Comparison of ENCODE assay signal across 3 cellular contexts in genomic region chr3:23820888-23821287, GRCh38.
A peak's percentile ranks its signal among the peaks of the same experiment; 100 is the strongest.
TF ChIP-seq lines count a peak whose summit lies in the region.

No MANE protein-coding gene starts in this region.

TF ChIP-seq in SK-N-SH, 30 proteins besides CTCF, POLR2A, EP300 and RAD21 (continued from another document):
- TF ChIP-seq NRF1 (IDR thresholded peaks at IDR 0.05; ENCODE audit: low read depth, low read length): no peak
- peak; percentile 33 for TF ChIP-seq GATA2 (CRISPR knock-in tag; IDR thresholded peaks at IDR 0.05)

TF ChIP-seq in SK-N-SH treated with all-trans-retinoic acid at 6 μM for 48 hours, 23 proteins besides CTCF, POLR2A, EP300 and RAD21 (continued from another document):
- TF ChIP-seq ZNF8 (CRISPR knock-in tag; IDR thresholded peaks at IDR 0.05) (no peak), ESRRG (CRISPR knock-in tag; IDR thresholded peaks at IDR 0.05) (no peak), ZFP3 (CRISPR knock-in tag; IDR thresholded peaks at IDR 0.05) (no peak)
TF ChIP-seq in SK-N-SH treated with all-trans-retinoic acid at 6 μM for 48 hours: peak in this region for 0.

TF ChIP-seq in WTC11, 78 proteins besides CTCF, POLR2A, EP300 and RAD21 (continued from another document):
- TF ChIP-seq STAT6 (CRISPR knock-in tag; conservative IDR thresholded peaks at IDR 0.05; ENCODE audit: low read depth): no peak
- TF ChIP-seq SP1 (CRISPR knock-in tag; conservative IDR thresholded peaks at IDR 0.05): no peak
- no peak for TF ChIP-seq JUN (CRISPR knock-in tag; IDR thresholded peaks at IDR 0.05)
- no peak for TF ChIP-seq KAT7 (CRISPR knock-in tag; IDR thresholded peaks at IDR 0.05; ENCODE audit: borderline replicate concordance)
- no peak for TF ChIP-seq MLX (CRISPR knock-in tag; IDR thresholded peaks at IDR 0.05)
- TF ChIP-seq ATF2 (CRISPR knock-in tag; IDR thresholded peaks at IDR 0.05; ENCODE audit: borderline replicate concordance, low read depth): no peak
- no peak for TF ChIP-seq CREB1 (CRISPR knock-in tag; IDR thresholded peaks at IDR 0.05)
- no peak for TF ChIP-seq NFATC4 (CRISPR knock-in tag; IDR thresholded peaks at IDR 0.05)
